Comparison of ENCODE assay signal across 1 cellular context in genomic region chr2:21033237-21034155, GRCh38.
TF ChIP-seq lines count a peak whose summit lies in the region.

No MANE protein-coding gene starts in this region.

TF ChIP-seq in HepG2, 621 proteins besides CTCF, POLR2A, EP300 and RAD21 (continued from another document and continues in another):
- no peak; the same call in 1 of the 2 replicates for TF ChIP-seq THRA (CRISPR knock-in tag; IDR thresholded peaks at IDR 0.05; ENCODE audit: borderline replicate concordance)
- no peak for TF ChIP-seq ZMYM4 (CRISPR knock-in tag; IDR thresholded peaks at IDR 0.05)
- TF ChIP-seq MYC (CRISPR knock-in tag; IDR thresholded peaks at IDR 0.05; ENCODE audit: borderline replicate concordance): no peak
- TF ChIP-seq RERE (CRISPR knock-in tag; IDR thresholded peaks at IDR 0.05; ENCODE audit: low read depth): no peak
- no peak for TF ChIP-seq ZNF616 (CRISPR knock-in tag; IDR thresholded peaks at IDR 0.05; ENCODE audit: low read depth)
- no peak for TF ChIP-seq ZNF558 (CRISPR knock-in tag; IDR thresholded peaks at IDR 0.05; ENCODE audit: borderline replicate concordance)
- no peak for TF ChIP-seq USF2 (IDR thresholded peaks at IDR 0.05; ENCODE audit: low read depth, low read length)
- no peak for TF ChIP-seq USF2 (CRISPR knock-in tag; IDR thresholded peaks at IDR 0.05; ENCODE audit: borderline replicate concordance)
- no peak for TF ChIP-seq REL (CRISPR knock-in tag; conservative IDR thresholded peaks at IDR 0.05)
- TF ChIP-seq HCFC1 (IDR thresholded peaks at IDR 0.05; ENCODE audit: low read depth, low read length): no peak
- TF ChIP-seq NFAT5 (CRISPR knock-in tag; IDR thresholded peaks at IDR 0.05): no peak
- 0 out of 2 replicates have a peak, but pooled peaks have one; percentile 10 for TF ChIP-seq HNRNPL (IDR thresholded peaks at IDR 0.05; ENCODE audit: low read depth, low read length)
- TF ChIP-seq JUNB (CRISPR knock-in tag; IDR thresholded peaks at IDR 0.05; ENCODE audit: borderline replicate concordance): no peak
- TF ChIP-seq CHCHD3 (CRISPR knock-in tag; IDR thresholded peaks at IDR 0.05): 0 out of 2 replicates have a peak, but pooled peaks have one; percentile 26
- TF ChIP-seq RXRB (CRISPR knock-in tag; IDR thresholded peaks at IDR 0.05; ENCODE audit: borderline replicate concordance): no peak
- no peak for TF ChIP-seq ZSCAN25 (CRISPR knock-in tag; IDR thresholded peaks at IDR 0.05)
- TF ChIP-seq ARNT2 (CRISPR knock-in tag; IDR thresholded peaks at IDR 0.05; ENCODE audit: low read depth): no peak
- peak; percentile 75; the same call in 1 of the 2 replicates for TF ChIP-seq STAT5B (CRISPR knock-in tag; IDR thresholded peaks at IDR 0.05)
- no peak for TF ChIP-seq ZKSCAN5 (CRISPR knock-in tag; IDR thresholded peaks at IDR 0.05)
- no peak for TF ChIP-seq SYNCRIP (IDR thresholded peaks at IDR 0.05; ENCODE audit: insufficient read depth, low read depth, low read length)
- TF ChIP-seq ZNF577 (CRISPR knock-in tag; IDR thresholded peaks at IDR 0.05; ENCODE audit: borderline replicate concordance, low read depth): no peak
- TF ChIP-seq NCOR1 (IDR thresholded peaks at IDR 0.05; ENCODE audit: borderline replicate concordance, low read length): no peak
- no peak for TF ChIP-seq CHD2 (IDR thresholded peaks at IDR 0.05; ENCODE audit: low read depth, low read length)
- no peak for TF ChIP-seq GABPA (IDR thresholded peaks at IDR 0.05; ENCODE audit: low read depth, low read length)
- TF ChIP-seq GABPA (CRISPR knock-in tag; IDR thresholded peaks at IDR 0.05; ENCODE audit: low read depth): no peak
- TF ChIP-seq ZSCAN22 (CRISPR knock-in tag; IDR thresholded peaks at IDR 0.05): 0 out of 2 replicates have a peak, but pooled peaks have one; percentile 43
- TF ChIP-seq ZNF574 (CRISPR knock-in tag; IDR thresholded peaks at IDR 0.05): no peak; the same call in 1 of the 2 replicates
- TF ChIP-seq HNF4G (IDR thresholded peaks at IDR 0.05; ENCODE audit: borderline replicate concordance, low read depth, low read length): no peak
- TF ChIP-seq HNF4G (CRISPR knock-in tag; IDR thresholded peaks at IDR 0.05; ENCODE audit: borderline replicate concordance, low read depth): no peak
- TF ChIP-seq FOXA3 (CRISPR knock-in tag; IDR thresholded peaks at IDR 0.05): no peak
- no peak for TF ChIP-seq NCOA1 (CRISPR knock-in tag; IDR thresholded peaks at IDR 0.05)
- no peak for TF ChIP-seq BATF2 (CRISPR knock-in tag; IDR thresholded peaks at IDR 0.05)
- TF ChIP-seq RBFOX2 (IDR thresholded peaks at IDR 0.05; ENCODE audit: low read depth, low read length): peak; percentile 65
- no peak for TF ChIP-seq HHEX (CRISPR knock-in tag; IDR thresholded peaks at IDR 0.05)
- no peak for TF ChIP-seq ZNF557 (CRISPR knock-in tag; IDR thresholded peaks at IDR 0.05)
- TF ChIP-seq PLRG1 (conservative IDR thresholded peaks at IDR 0.05): no peak
- TF ChIP-seq ELF1 (CRISPR knock-in tag; IDR thresholded peaks at IDR 0.05): no peak
- TF ChIP-seq PREB (CRISPR knock-in tag; IDR thresholded peaks at IDR 0.05): no peak
- TF ChIP-seq DMTF1 (CRISPR knock-in tag; IDR thresholded peaks at IDR 0.05): no peak
- TF ChIP-seq PHF8 (CRISPR knock-in tag; IDR thresholded peaks at IDR 0.05): no peak
